ENCODE assay signal across 18 cellular contexts in the genomic region with DNA sequence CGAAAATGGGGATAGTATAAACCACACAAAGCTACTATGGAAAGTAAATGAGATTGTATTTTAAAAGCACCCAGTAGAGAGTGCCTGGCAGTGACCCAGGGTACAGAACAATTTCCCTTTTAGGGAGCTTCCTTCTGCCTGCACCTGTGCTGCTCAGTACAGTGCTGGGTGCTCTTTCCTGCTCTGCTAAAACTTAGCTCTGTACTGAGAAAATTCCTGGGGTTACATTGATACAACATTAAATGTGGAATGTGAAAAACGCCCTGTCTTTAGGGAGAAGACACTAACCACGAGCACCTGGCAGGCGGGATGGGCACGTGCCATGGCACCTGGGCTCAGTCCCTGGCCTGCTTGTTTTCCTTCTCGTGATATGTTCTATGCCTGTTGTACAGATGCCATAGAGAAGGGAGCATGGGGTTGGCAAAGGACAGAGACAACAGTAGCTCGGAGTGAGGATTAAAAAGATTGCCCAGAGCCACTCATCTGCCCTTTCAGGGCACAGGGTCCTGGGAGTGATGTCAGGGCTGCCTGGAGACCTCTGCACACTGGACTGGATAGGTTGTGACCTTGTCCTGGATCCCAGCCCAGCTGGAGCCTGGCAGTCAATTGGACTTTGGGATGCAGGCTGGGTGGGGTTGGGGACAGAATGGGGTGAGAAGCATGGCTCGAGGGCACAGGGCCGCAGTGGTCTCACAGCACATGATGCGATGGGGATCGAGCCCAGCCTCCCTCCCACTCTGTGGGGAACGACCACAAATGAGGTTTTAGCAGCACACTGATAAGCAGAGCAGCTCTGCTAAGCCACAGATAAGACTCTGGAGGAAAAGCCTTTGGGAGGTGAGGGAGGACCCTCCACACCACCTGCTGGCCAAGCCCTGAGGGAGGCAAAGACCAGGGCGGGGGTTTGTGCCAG. TPM values are rescaled to one million over a fixed set of nuclear protein-coding genes. Genes with fewer than 3 reads are reported as not detected.
DNase-seq lines count a peak whose midpoint lies in the region; ATAC-seq and TF ChIP-seq lines count a peak whose summit lies in the region.
"Had no signal": no experiment of that assay in that cellular context is flagged by ENCODE, and none has a peak within 500 bp of the region (broad histone marks: within the 10 kb centered on the region; RNA-seq: fewer than 3 reads in every experiment).

No MANE protein-coding gene starts in this region.

- H3K9ac ChIP-seq in trophoblast cell (ENCODE audit: low read length): no peak overlapping the region

- H3K79me2 ChIP-seq in trophoblast cell (ENCODE audit: control insufficient read depth, insufficient read depth, low read length, poor library complexity): no peaks in the 10 kb centered on the region

- peaks cover 19 to 22% of the 10 kb centered on the region in 2 experiments for H3K4me1 ChIP-seq in trophoblast cell (ENCODE audit: control insufficient read depth in 1 of 2, insufficient read depth in 2 of 2, low read length in 2 of 2)
- H3K4me1 ChIP-seq: upper lobe of right lung had no signal

- H3K4me3 Mint-ChIP-seq in endothelial cell (ENCODE audit: unreplicated experiment): no peak overlapping the region
- no peak overlapping the region for H3K4me3 Mint-ChIP-seq in activated CD4-positive, alpha-beta T cell treated with anti-CD3 and anti-CD28 coated beads, Interleukin-2, amount 10 ng/mL, durations not matched to agents 24 days and 14 days
- H3K4me3 Mint-ChIP-seq: activated CD4-positive, alpha-beta T cell treated with anti-CD3 and anti-CD28 coated beads for 36 hours; activated T-cell treated with anti-CD3 and anti-CD28 coated beads, Interleukin-2, amount 50 U/mL, for 72 hours; HFFc6 had no signal

- no peak overlapping the region for H2BK120ac ChIP-seq in trophoblast cell (ENCODE audit: insufficient read depth, low read length, poor library complexity)

- no peaks in the 10 kb centered on the region for H3K27me3 ChIP-seq in trophoblast cell (ENCODE audit: insufficient read depth, low read length)
- H3K27me3 ChIP-seq: upper lobe of right lung had no signal

- H3K4ac ChIP-seq in trophoblast cell (ENCODE audit: low read depth, low read length): no peak overlapping the region

- no peak for TF ChIP-seq CTCF in endothelial cell (IDR thresholded peaks at IDR 0.05; ENCODE audit: unreplicated experiment)

- H3K18ac ChIP-seq in trophoblast cell (ENCODE audit: low read length): no peak overlapping the region

- H3K9me3 Mint-ChIP-seq in endothelial cell (ENCODE audit: unreplicated experiment): no peaks in the 10 kb centered on the region
- H3K9me3 Mint-ChIP-seq in activated CD4-positive, alpha-beta T cell treated with anti-CD3 and anti-CD28 coated beads, Interleukin-2, amount 10 ng/mL, durations not matched to agents 24 days and 14 days: no peaks in the 10 kb centered on the region
- H3K9me3 Mint-ChIP-seq: activated T-cell treated with anti-CD3 and anti-CD28 coated beads, Interleukin-2, amount 50 U/mL, for 72 hours; HFFc6 had no signal

- no peaks in the 10 kb centered on the region for H3K9me3 ChIP-seq in trophoblast cell (ENCODE audit: insufficient read depth, low read depth, low read length)
- H3K9me3 ChIP-seq: upper lobe of right lung had no signal

- no peak overlapping the region for H2BK12ac ChIP-seq in trophoblast cell (ENCODE audit: low read length)

- no peak overlapping the region for H4K8ac ChIP-seq in trophoblast cell (ENCODE audit: low read depth, low read length)

- peaks cover 2 to 5% of the 10 kb centered on the region in 2 experiments for H3K36me3 ChIP-seq in trophoblast cell (ENCODE audit: control insufficient read depth in 1 of 2, insufficient read depth in 2 of 2, low read length in 2 of 2)
- H3K36me3 ChIP-seq: upper lobe of right lung had no signal

- TF ChIP-seq POLR2A in erythroblast (IDR thresholded peaks at IDR 0.05; ENCODE audit: low read length): no peak

- H3K79me1 ChIP-seq in trophoblast cell (ENCODE audit: low read length): peaks cover 4% of the 10 kb centered on the region

- no peak overlapping the region for H4K12ac ChIP-seq in trophoblast cell (ENCODE audit: low read depth, low read length)

- intact Hi-C loops in activated CD4-positive, alpha-beta T cell treated with anti-CD3 and anti-CD28 coated beads, Interleukin-2, amount 10 ng/mL, durations not matched to agents 24 days and 14 days (cut with micrococcal nuclease): no loop called here

- no peak overlapping the region for H3K4me2 ChIP-seq in trophoblast cell (ENCODE audit: low read length)

- H3K27ac Mint-ChIP-seq in endothelial cell (ENCODE audit: unreplicated experiment): no peak overlapping the region
- no peak overlapping the region for H3K27ac Mint-ChIP-seq in activated CD4-positive, alpha-beta T cell treated with anti-CD3 and anti-CD28 coated beads, Interleukin-2, amount 10 ng/mL, durations not matched to agents 24 days and 14 days
- H3K27ac Mint-ChIP-seq: activated CD4-positive, alpha-beta T cell treated with anti-CD3 and anti-CD28 coated beads for 36 hours; activated T-cell treated with anti-CD3 and anti-CD28 coated beads, Interleukin-2, amount 50 U/mL, for 72 hours; progenitor cell of endocrine pancreas had no signal

- H3K27me3 Mint-ChIP-seq in endothelial cell (ENCODE audit: unreplicated experiment): peaks cover 15% of the 10 kb centered on the region
- H3K27me3 Mint-ChIP-seq in activated CD4-positive, alpha-beta T cell treated with anti-CD3 and anti-CD28 coated beads, Interleukin-2, amount 10 ng/mL, durations not matched to agents 24 days and 14 days: no peaks in the 10 kb centered on the region
- H3K27me3 Mint-ChIP-seq: activated CD4-positive, alpha-beta T cell treated with anti-CD3 and anti-CD28 coated beads for 36 hours; progenitor cell of endocrine pancreas had no signal

- no peak overlapping the region for H3K27ac ChIP-seq in trophoblast cell (ENCODE audit: low read depth, low read length)
- H3K27ac ChIP-seq: upper lobe of right lung had no signal

- no peak overlapping the region for H2AK5ac ChIP-seq in trophoblast cell (ENCODE audit: low read length)

- H2AFZ ChIP-seq in trophoblast cell (ENCODE audit: insufficient read depth, low read length, poor library complexity): no peak overlapping the region

- H2BK5ac ChIP-seq in trophoblast cell (ENCODE audit: low read depth, low read length, poor library complexity): no peak overlapping the region

- no peak overlapping the region for H3K4me3 ChIP-seq in Jurkat, Clone E6-1 (ENCODE audit: low read length)
- H3K4me3 ChIP-seq in trophoblast cell (ENCODE audit: low read depth, low read length): peak overlapping the region; percentile 20
- H3K4me3 ChIP-seq: upper lobe of right lung had no signal

- peak; percentile 17; the same call in 1 of the 3 replicates for ATAC-seq in SK-N-SH treated with all-trans-retinoic acid at 6 μM for 48 hours
- ATAC-seq in GM18870 (IDR thresholded peaks at IDR 0.05; ENCODE audit: unreplicated experiment): no peak
- ATAC-seq: activated CD4-positive, alpha-beta T cell treated with anti-CD3 and anti-CD28 coated beads for 36 hours; activated T-cell treated with anti-CD3 and anti-CD28 coated beads, Interleukin-2, amount 50 U/mL, for 72 hours; upper lobe of right lung had no signal

- H3K23ac ChIP-seq in trophoblast cell (ENCODE audit: low read length): no peak overlapping the region

- peaks cover 17% of the 10 kb centered on the region for H3K36me3 Mint-ChIP-seq in endothelial cell (ENCODE audit: low read depth, unreplicated experiment)
- H3K36me3 Mint-ChIP-seq in activated CD4-positive, alpha-beta T cell treated with anti-CD3 and anti-CD28 coated beads, Interleukin-2, amount 10 ng/mL, durations not matched to agents 24 days and 14 days (ENCODE audit: low read depth): no peaks in the 10 kb centered on the region

- peak; percentile 79 for DNase-seq in Jurkat, Clone E6-1 (ENCODE audit: low read depth, low spot score)
- peak; percentile 81 to 92 for DNase-seq in erythroblast (lab: John Stamatoyannopoulos, UW)
- no peak for DNase-seq in trophoblast cell
- DNase-seq in endothelial cell (ENCODE audit: low spot score): no peak
- DNase-seq in activated CD4-positive, alpha-beta T cell treated with anti-CD3 and anti-CD28 coated beads, Interleukin-2, amount 10 ng/mL, durations not matched to agents 24 days and 14 days: no peak
- DNase-seq in DMS114 treated with DMSO at 0.1 percent for 48 hours (lab: John Stamatoyannopoulos, UW; ENCODE audit: unreplicated experiment): no peak
- DNase-seq: activated CD4-positive, alpha-beta T cell treated with anti-CD3 and anti-CD28 coated beads for 36 hours; activated T-cell treated with anti-CD3 and anti-CD28 coated beads, Interleukin-2, amount 50 U/mL, for 72 hours; AML-193; anterior cingulate cortex; DMS79 treated with DMSO at 0.1 percent for 48 hours; NCI-H2081; upper lobe of right lung had no signal

- no peak overlapping the region for H4K91ac ChIP-seq in trophoblast cell (ENCODE audit: low read depth, low read length)

- peaks cover 7% of the 10 kb centered on the region for H3K4me1 Mint-ChIP-seq in endothelial cell (ENCODE audit: unreplicated experiment)
- H3K4me1 Mint-ChIP-seq in activated CD4-positive, alpha-beta T cell treated with anti-CD3 and anti-CD28 coated beads, Interleukin-2, amount 10 ng/mL, durations not matched to agents 24 days and 14 days: no peaks in the 10 kb centered on the region
- H3K4me1 Mint-ChIP-seq: activated CD4-positive, alpha-beta T cell treated with anti-CD3 and anti-CD28 coated beads for 36 hours had no signal

- H3K14ac ChIP-seq in trophoblast cell (ENCODE audit: low read length): no peak overlapping the region

- no CpG with 5 or more reads among the region's 13 CpGs for WGBS in trophoblast cell (ENCODE audit: extremely low coverage, insufficient coverage, insufficient read length)

TF ChIP-seq in SK-N-SH treated with all-trans-retinoic acid at 6 μM for 48 hours, 23 proteins besides CTCF, POLR2A, EP300 and RAD21 (continues in another document):
- no peak for TF ChIP-seq BACH2 (CRISPR knock-in tag; IDR thresholded peaks at IDR 0.05; ENCODE audit: borderline replicate concordance)

RNA-seq across cellular contexts. Expression of gene SPATA46, which starts 4.2 kb away (rescaled TPM):
- polyA plus RNA-seq in Jurkat, Clone E6-1 (2012; ENCODE audit: insufficient read depth, insufficient read length): not detected
- not detected in 2 replicates for polyA plus RNA-seq in trophoblast cell (2013)
- not detected for total RNA-seq in endothelial cell (ENCODE audit: unreplicated experiment)
- not detected in 2 replicates for total RNA-seq in activated CD4-positive, alpha-beta T cell treated with anti-CD3 and anti-CD28 coated beads, Interleukin-2, amount 10 ng/mL, durations not matched to agents 24 days and 14 days
- total RNA-seq: activated CD4-positive, alpha-beta T cell treated with anti-CD3 and anti-CD28 coated beads for 36 hours; activated T-cell treated with anti-CD3 and anti-CD28 coated beads, Interleukin-2, amount 50 U/mL, for 72 hours; dermis microvascular lymphatic vessel endothelial cell; HFFc6; progenitor cell of endocrine pancreas; upper lobe of right lung had no signal

RNA-seq across cellular contexts. Expression of gene C1orf226, which starts 9.1 kb away (rescaled TPM):
- 0.70 TPM for polyA plus RNA-seq in Jurkat, Clone E6-1 (2012; ENCODE audit: insufficient read depth, insufficient read length)
- polyA plus RNA-seq in trophoblast cell (2013): 4.0 and 4.6 TPM in 2 replicates
- 28.2 TPM for total RNA-seq in endothelial cell (ENCODE audit: unreplicated experiment)
- total RNA-seq in activated CD4-positive, alpha-beta T cell treated with anti-CD3 and anti-CD28 coated beads, Interleukin-2, amount 10 ng/mL, durations not matched to agents 24 days and 14 days: 0.07 TPM in 1 of 2 replicates, not detected in the other

RNA-seq across cellular contexts. Expression of gene SH2D1B, which starts 39.5 kb away (rescaled TPM):
- not detected for polyA plus RNA-seq in Jurkat, Clone E6-1 (2012; ENCODE audit: insufficient read depth, insufficient read length)
- not detected in 2 replicates for polyA plus RNA-seq in trophoblast cell (2013)
- total RNA-seq in endothelial cell (ENCODE audit: unreplicated experiment): not detected
- not detected in 2 replicates for total RNA-seq in activated CD4-positive, alpha-beta T cell treated with anti-CD3 and anti-CD28 coated beads, Interleukin-2, amount 10 ng/mL, durations not matched to agents 24 days and 14 days
- total RNA-seq: activated CD4-positive, alpha-beta T cell treated with anti-CD3 and anti-CD28 coated beads for 36 hours; dermis microvascular lymphatic vessel endothelial cell; HFFc6; progenitor cell of endocrine pancreas had no signal

Comparison
In these comparisons a context has a peak if more than half of its experiments do, and no peak if none do; other contexts are left out.
1. DNase-seq: peak in Jurkat, Clone E6-1 (single experiment) and erythroblast (2 of 2); none in trophoblast cell (0 of 2), endothelial cell (single experiment), activated CD4-positive, alpha-beta T cell treated with anti-CD3 and anti-CD28 coated beads, Interleukin-2, amount 10 ng/mL, durations not matched to agents 24 days and 14 days (single experiment) and DMS114 treated with DMSO at 0.1 percent for 48 hours (single experiment).
2. RNA of gene C1orf226, which starts 9.1 kb away (total RNA-seq): 28.2 TPM in endothelial cell (single experiment); 0.07 TPM in activated CD4-positive, alpha-beta T cell treated with anti-CD3 and anti-CD28 coated beads, Interleukin-2, amount 10 ng/mL, durations not matched to agents 24 days and 14 days; every median in the first group is over 10 times any median in the second.